In genomic region chr12:59452259-59452658, GRCh38 we compare ENCODE assay signal across 1 cellular context.
TF ChIP-seq lines count a peak whose summit lies in the region.

No MANE protein-coding gene starts in this region.

TF ChIP-seq in HepG2, 621 proteins besides CTCF, POLR2A, EP300 and RAD21 (continued from another document):
- TF ChIP-seq HMGXB3 (CRISPR knock-in tag; IDR thresholded peaks at IDR 0.05; ENCODE audit: borderline replicate concordance) (no peak), ZBTB39 (CRISPR knock-in tag; IDR thresholded peaks at IDR 0.05) (no peak), SMAD1 (CRISPR knock-in tag; IDR thresholded peaks at IDR 0.05; ENCODE audit: borderline replicate concordance, low read depth) (no peak), ZNF468 (CRISPR knock-in tag; IDR thresholded peaks at IDR 0.05) (no peak)
